Comparison of ENCODE assay signal across 19 cellular contexts in genomic region chr1:53981220-53981619, GRCh38. TPM values are rescaled to one million over a fixed set of nuclear protein-coding genes. Genes with fewer than 3 reads are reported as not detected.
"Had no signal": no experiment of that assay in that cellular context is flagged by ENCODE, and none has a peak within 500 bp of the region (broad histone marks: within the 10 kb centered on the region; RNA-seq: fewer than 3 reads in every experiment).

No MANE protein-coding gene starts in this region.

- H3K9me3 Mint-ChIP-seq: activated naive CD4-positive, alpha-beta T cell treated with anti-CD3 and anti-CD28 coated beads, Interleukin-2, amount 10 ng/mL, durations not matched to agents 7 days and 5 days; activated T-helper 17 cell treated with anti-CD3 and anti-CD28 coated beads, Interleukin-2, amount 50 U/mL, for 72 hours; effector memory CD8-positive, alpha-beta T cell; memory B cell; neural crest cell had no signal

- H3K4me3 Mint-ChIP-seq: activated CD8-positive, alpha-beta T cell treated with anti-CD3 and anti-CD28 coated beads, Interleukin-2, amount 10 ng/mL, durations not matched to agents 7 days and 5 days; activated naive CD4-positive, alpha-beta T cell treated with anti-CD3 and anti-CD28 coated beads, Interleukin-2, amount 10 ng/mL, durations not matched to agents 7 days and 5 days; activated T-helper 17 cell treated with anti-CD3 and anti-CD28 coated beads, Interleukin-2, amount 50 U/mL, for 72 hours; effector memory CD8-positive, alpha-beta T cell; memory B cell; neural crest cell had no signal

- H3K4me3 ChIP-seq: left lung, thyroid gland had no signal

- DNase-seq: activated CD4-positive, alpha-beta T cell treated with anti-CD3 and anti-CD28 coated beads for 4 hours; activated CD8-positive, alpha-beta memory T cell treated with anti-CD3 and anti-CD28 coated beads, Interleukin-2, amount 50 U/mL, for 48 hours; activated CD8-positive, alpha-beta T cell treated with anti-CD3 and anti-CD28 coated beads, Interleukin-2, amount 10 ng/mL, durations not matched to agents 7 days and 5 days; activated naive CD4-positive, alpha-beta T cell treated with anti-CD3 and anti-CD28 coated beads, Interleukin-2, amount 10 ng/mL, durations not matched to agents 7 days and 5 days; caudate nucleus; effector memory CD8-positive, alpha-beta T cell; erythroblast; left lung; retina; SK-N-SH; small intestine; thyroid gland had no signal

- H3K4me1 ChIP-seq: parathyroid adenoma had no signal

- H3K4me2 ChIP-seq: SK-N-SH had no signal

- H3K36me3 Mint-ChIP-seq: activated naive CD4-positive, alpha-beta T cell treated with anti-CD3 and anti-CD28 coated beads, Interleukin-2, amount 10 ng/mL, durations not matched to agents 7 days and 5 days; memory B cell had no signal

- H3K27me3 ChIP-seq: left lung, thyroid gland had no signal

- FAIRE-seq: small intestine had no signal

- H3K27me3 Mint-ChIP-seq: activated naive CD4-positive, alpha-beta T cell treated with anti-CD3 and anti-CD28 coated beads, Interleukin-2, amount 10 ng/mL, durations not matched to agents 7 days and 5 days had no signal

- H3K27ac ChIP-seq: coronary artery, left lung, parathyroid adenoma, thyroid gland had no signal

- H2AFZ ChIP-seq: parathyroid adenoma had no signal

- ATAC-seq: activated CD8-positive, alpha-beta T cell treated with anti-CD3 and anti-CD28 coated beads, Interleukin-2, amount 10 ng/mL, durations not matched to agents 7 days and 5 days; activated T-helper 17 cell treated with anti-CD3 and anti-CD28 coated beads, Interleukin-2, amount 50 U/mL, for 72 hours; effector memory CD8-positive, alpha-beta T cell had no signal

- H3K4me1 Mint-ChIP-seq: activated T-helper 17 cell treated with anti-CD3 and anti-CD28 coated beads, Interleukin-2, amount 50 U/mL, for 72 hours; memory B cell had no signal

- H3K79me2 ChIP-seq: parathyroid adenoma had no signal

- H3K9me3 ChIP-seq: left lung, SK-N-SH, thyroid gland had no signal

- H3K36me3 ChIP-seq: left lung, thyroid gland had no signal

- H3K9ac ChIP-seq: parathyroid adenoma, SK-N-SH had no signal

RNA-seq across cellular contexts. Expression of gene LDLRAD1, which starts 36.8 kb away (rescaled TPM):
- total RNA-seq: activated CD8-positive, alpha-beta T cell treated with anti-CD3 and anti-CD28 coated beads, Interleukin-2, amount 10 ng/mL, durations not matched to agents 7 days and 5 days; activated T-helper 17 cell treated with anti-CD3 and anti-CD28 coated beads, Interleukin-2, amount 50 U/mL, for 72 hours; neural crest cell; T-helper 1 cell treated with Interleukin-12 subunit alpha and Interleukin-12 subunit beta and Interleukin-4 antibody, amounts not matched to agents 30 ng/mL and 1 ng/mL, for 36 hours; thyroid gland had no signal
- polyA plus RNA-seq: adipose tissue, SK-N-SH, small intestine had no signal
